In genomic region chr9:97759611-97760288, GRCh38 we compare ENCODE assay signal across 26 cellular contexts.
DNase-seq lines count a peak whose midpoint lies in the region; FAIRE-seq and TF ChIP-seq lines count a peak whose summit lies in the region.
"Had no signal": no experiment of that assay in that cellular context is flagged by ENCODE, and none has a peak within 500 bp of the region (broad histone marks: within the 10 kb centered on the region; RNA-seq: fewer than 3 reads in every experiment).

No MANE protein-coding gene starts in this region.

- H3K18ac ChIP-seq in H1 (ENCODE audit: extremely low read depth, low read length): no peak overlapping the region

- no peaks in the 10 kb centered on the region for H3F3A ChIP-seq in GM23248 (ENCODE audit: insufficient read depth)

- no peak overlapping the region for H2AK5ac ChIP-seq in H1 (ENCODE audit: low read depth, low read length)

- H3K79me2 ChIP-seq in GM23248 (ENCODE audit: insufficient read depth) (no peaks in the 10 kb centered on the region), H1 (ENCODE audit: control insufficient read depth in 1 of 2, insufficient read depth in 2 of 2, low read length in 2 of 2) (no peaks in the 10 kb centered on the region)
- H3K79me2 ChIP-seq: parathyroid adenoma had no signal

- no peak for TF ChIP-seq EP300 in H1 (IDR thresholded peaks at IDR 0.05; ENCODE audit: borderline replicate concordance in 1 of 2, low read depth in 2 of 2, low read length in 2 of 2)

- H3K9me3 ChIP-seq in GM23248 (ENCODE audit: low read depth): no peaks in the 10 kb centered on the region
- H3K9me3 ChIP-seq in H1 (ENCODE audit: insufficient read depth in 2 of 2, low read depth in 1 of 2, low read length in 1 of 2): 0 out of 4 replicates have a peak, but pooled peaks cover 0 to 3% of the 10 kb centered on the region in 2 experiments
- H3K9me3 ChIP-seq in liver (ENCODE audit: control insufficient read depth in 4 of 4, low read length in 3 of 4): no peaks in the 10 kb centered on the region
- no peaks in the 10 kb centered on the region for H3K9me3 ChIP-seq in small intestine (ENCODE audit: control insufficient read depth, low read depth)
- H3K9me3 ChIP-seq in breast epithelium: peaks cover 0 to 4% of the 10 kb centered on the region in 2 donors

- H3K56ac ChIP-seq in H1 (replicated peaks; ENCODE audit: insufficient read length, low read depth, low read length): no peak overlapping the region

- CTCF ChIA-PET in H1 (lab: Charles Lee; ENCODE audit: partially characterized antibody): interaction anchor here (2.3 kb wide), 1 partner anchor 10 kb away, joined by 8 read pairs; no protein-coding TSS in a partner anchor

- no peak overlapping the region for H4K91ac ChIP-seq in H1 (replicated peaks; ENCODE audit: insufficient read length, low read length)

- intact Hi-C loops in breast epithelium (cut with DNase I; ENCODE audit: low total_unique reads): no loop called here

- TF ChIP-seq CTCF in H1 (IDR thresholded peaks at IDR 0.05; ENCODE audit: control extremely low read depth in 1 of 3, insufficient read depth in 1 of 3, low read depth in 1 of 3, low read length in 3 of 3): no peak
- no peak for TF ChIP-seq CTCF in liver (IDR thresholded peaks at IDR 0.05; ENCODE audit: low read depth, low read length, missing input control)
- TF ChIP-seq CTCF in breast epithelium (IDR thresholded peaks at IDR 0.05): no peak
- no peak for TF ChIP-seq CTCF in GM20000 (IDR thresholded peaks at IDR 0.05; ENCODE audit: extremely low read depth, missing control alignments)

- H3K4me3 ChIP-seq in GM23248 (no peak overlapping the region), H1 (ENCODE audit: extremely low read depth in 1 of 4, insufficient read depth in 2 of 4, low read depth in 3 of 4, low read length in 4 of 4) (no peak overlapping the region), liver (ENCODE audit: low read depth in 1 of 3, low read length in 3 of 3) (no peak overlapping the region), small intestine (ENCODE audit: low read depth in 1 of 2, low read length in 2 of 2) (no peak overlapping the region), breast epithelium (no peak overlapping the region)

- no peak overlapping the region for H4K5ac ChIP-seq in H1 (ENCODE audit: insufficient read length, low read depth, low read length)

- no peaks in the 10 kb centered on the region for H3K9me2 ChIP-seq in GM23248 (ENCODE audit: insufficient read depth)

- peak overlapping the region; percentile 19 for H3K4me2 ChIP-seq in GM23248 (ENCODE audit: unreplicated experiment)
- H3K4me2 ChIP-seq in H1 (ENCODE audit: insufficient read depth in 1 of 2, low read depth in 2 of 2, low read length in 2 of 2): no peak overlapping the region

- no peak overlapping the region for H3K14ac ChIP-seq in H1 (ENCODE audit: insufficient read length)

- H3K4me1 ChIP-seq in GM23248 (ENCODE audit: insufficient read depth): peaks cover 10% of the 10 kb centered on the region; the same call in 1 of the 2 replicates
- no peaks in the 10 kb centered on the region for H3K4me1 ChIP-seq in H1 (replicated peaks in 1 of 4; ENCODE audit: control insufficient read depth in 3 of 4, insufficient read depth in 4 of 4, low read length in 3 of 4)
- H3K4me1 ChIP-seq in liver (ENCODE audit: control insufficient read depth in 4 of 4, insufficient read depth in 4 of 4, low read length in 3 of 4): peaks cover 6 to 15% (median 13%) of the 10 kb centered on the region in 4 donors
- peaks cover 0 to 4% of the 10 kb centered on the region in 2 donors for H3K4me1 ChIP-seq in small intestine (ENCODE audit: control insufficient read depth in 2 of 2, insufficient read depth in 1 of 2, low read depth in 1 of 2, low read length in 1 of 2)
- H3K4me1 ChIP-seq in breast epithelium: no peaks in the 10 kb centered on the region
- H3K4me1 ChIP-seq: parathyroid adenoma had no signal

- H2AFZ ChIP-seq in GM23248: no peak overlapping the region
- no peak overlapping the region for H2AFZ ChIP-seq in H1 (ENCODE audit: low read length)
- H2AFZ ChIP-seq: parathyroid adenoma had no signal

- TF ChIP-seq RAD21 in H1 (IDR thresholded peaks at IDR 0.05 in 1 of 2, conservative IDR thresholded peaks at IDR 0.05 in 1 of 2; ENCODE audit: low read depth in 2 of 2, low read length in 2 of 2): no peak
- TF ChIP-seq RAD21 in liver (IDR thresholded peaks at IDR 0.05): peak; percentile 54 to 63

- no peak overlapping the region for H3K4ac ChIP-seq in H1 (replicated peaks; ENCODE audit: insufficient read length, low read depth, low read length)

- no peak for TF ChIP-seq POLR2A in H1 (IDR thresholded peaks at IDR 0.05; ENCODE audit: control extremely low read depth in 1 of 2, low read depth in 2 of 2, low read length in 2 of 2)
- TF ChIP-seq POLR2A in breast epithelium (IDR thresholded peaks at IDR 0.05): no peak

- H3K27me3 ChIP-seq in GM23248 (replicated peaks; ENCODE audit: insufficient read depth): peaks cover 16% of the 10 kb centered on the region; the same call in 1 of the 2 replicates
- peaks cover 0 to 3% (median 0%) of the 10 kb centered on the region in 4 experiments; a peak in 2 of 7 replicates for H3K27me3 ChIP-seq in H1 (replicated peaks in 1 of 4; ENCODE audit: control insufficient read depth in 3 of 4, extremely low read depth in 1 of 4, insufficient read depth in 3 of 4, low read length in 3 of 4)
- H3K27me3 ChIP-seq in liver (ENCODE audit: control insufficient read depth in 4 of 4, insufficient read depth in 4 of 4, low read length in 3 of 4): no peaks in the 10 kb centered on the region
- H3K27me3 ChIP-seq in small intestine (ENCODE audit: control insufficient read depth in 2 of 2, insufficient read depth in 2 of 2, low read length in 2 of 2): peaks cover 0 to 2% of the 10 kb centered on the region in 2 donors
- peaks cover 0 to 7% of the 10 kb centered on the region in 2 donors for H3K27me3 ChIP-seq in breast epithelium

- 45 to 50% methylated on average over 5 of the region's 5 CpGs for WGBS in GM23248 (ENCODE audit: low coverage in 1 of 2, low lambda C conversion rate in 2 of 2, missing lambda C conversion rate in 2 of 2), 2 experiments
- WGBS in H1 (ENCODE audit: extremely low coverage in 1 of 2, insufficient coverage in 1 of 2, insufficient read length in 1 of 2, insufficient replicate concordance in 2 of 2, low coverage in 1 of 2, low lambda C conversion rate in 2 of 2, missing lambda C conversion rate in 1 of 2), 2 experiments: 90% methylated on average over 5 of the region's 5 CpGs; no CpG with 5 or more reads in 1 of the 2 experiments
- 32% methylated on average over 5 of the region's 5 CpGs for WGBS in liver
- WGBS in small intestine, 3 donors: 56 to 72% (median 61%) methylated on average over 5 of the region's 5 CpGs

- POLR2A ChIA-PET in H1 (lab: Charles Lee; ENCODE audit: partially characterized antibody): interaction anchor here (1.0 kb wide), 1 partner anchor 9 kb away, joined by 4 read pairs; no protein-coding TSS in a partner anchor

- FAIRE-seq in H1 (lab: Jason Lieb, UNC) (no peak), small intestine (lab: Jason Lieb, UNC) (no peak)
- FAIRE-seq: endometrium had no signal

- no peak overlapping the region for H3K9ac ChIP-seq in GM23248
- no peak overlapping the region for H3K9ac ChIP-seq in H1 (replicated peaks in 1 of 4; ENCODE audit: extremely low read depth in 1 of 4, low read depth in 3 of 4, low read length in 3 of 4)
- H3K9ac ChIP-seq in liver (ENCODE audit: low read depth in 1 of 2, low read length in 2 of 2): peak overlapping the region in 1 of 2 donors; percentile 7
- H3K9ac ChIP-seq: parathyroid adenoma had no signal

- H2BK15ac ChIP-seq in H1 (ENCODE audit: low read length): no peak overlapping the region

- peak overlapping the region; percentile 35; the same call in 1 of the 2 replicates for H4K8ac ChIP-seq in H1 (ENCODE audit: extremely low read depth, insufficient read depth, low read length)

- H3K23ac ChIP-seq in H1 (ENCODE audit: insufficient read length): no peak overlapping the region

- no peaks in the 10 kb centered on the region for H3K36me3 ChIP-seq in GM23248 (ENCODE audit: low read depth)
- H3K36me3 ChIP-seq in H1 (ENCODE audit: control insufficient read depth in 2 of 4, insufficient read depth in 4 of 4, low read length in 3 of 4): no peaks in the 10 kb centered on the region
- H3K36me3 ChIP-seq in liver (ENCODE audit: control insufficient read depth in 4 of 4, insufficient read depth in 3 of 4, low read depth in 1 of 4, low read length in 3 of 4): no peaks in the 10 kb centered on the region
- no peaks in the 10 kb centered on the region for H3K36me3 ChIP-seq in small intestine (ENCODE audit: control insufficient read depth in 2 of 2, insufficient read depth in 2 of 2, low read length in 2 of 2)
- no peaks in the 10 kb centered on the region for H3K36me3 ChIP-seq in breast epithelium

- H2BK12ac ChIP-seq in H1 (ENCODE audit: low read depth, low read length): no peak overlapping the region

- peak; percentile 47 for DNase-seq in GM23248
- no peak for DNase-seq in H1 (ENCODE audit: low read depth in 1 of 2, low spot score in 2 of 2)
- DNase-seq in small intestine: peak; percentile 78
- no peak for DNase-seq in breast epithelium (ENCODE audit: low spot score in 2 of 2)
- no peak for DNase-seq in NCI-H1048 (lab: John Stamatoyannopoulos, UW)
- no peak for DNase-seq in GM20000 (ENCODE audit: low spot score)
- DNase-seq in activated CD4-positive, CD25-positive, alpha-beta regulatory T cell (lab: John Stamatoyannopoulos, UW): no peak
- DNase-seq: activated CD4-positive, alpha-beta T cell treated with anti-CD3 and anti-CD28 coated beads, Interleukin-2, amount 50 U/mL, for 1 hour; activated CD8-positive, alpha-beta memory T cell treated with anti-CD3 and anti-CD28 coated beads, Interleukin-2, amount 10 ng/mL, durations not matched to agents 7 days and 5 days; activated naive CD4-positive, alpha-beta T cell treated with Interleukin-2 at 50 U/mL for 16 hours; activated T-cell treated with anti-CD3 and anti-CD28 coated beads, Interleukin-2, amount 50 U/mL, for 72 hours; amniotic stem cell; CD8-positive, alpha-beta memory T cell; DMS153; HCEC 1CT; kidney glomerular epithelial cell; NCI-H1417; NCI-H2081 treated with DMSO at 0.1 percent for 48 hours; NCI-H510A treated with DMSO at 0.1 percent for 48 hours; PC-3; SHP77; SW 1271; T1000 had no signal

- H2BK120ac ChIP-seq in H1 (replicated peaks; ENCODE audit: low read depth, low read length): no peak overlapping the region

- H2BK5ac ChIP-seq in H1 (ENCODE audit: low read depth, low read length): no peak overlapping the region

- H2BK20ac ChIP-seq in H1 (ENCODE audit: low read length): no peak overlapping the region

- H3K27ac ChIP-seq in GM23248 (no peak overlapping the region), H1 (ENCODE audit: low read depth, low read length) (no peak overlapping the region), liver (ENCODE audit: low read depth in 1 of 2, low read length in 2 of 2) (peak overlapping the region; percentile 62 to 87), small intestine (ENCODE audit: low read depth in 1 of 2, low read length in 1 of 2) (no peak overlapping the region), breast epithelium (no peak overlapping the region)
- H3K27ac ChIP-seq: parathyroid adenoma had no signal

- no peaks in the 10 kb centered on the region for H4K20me1 ChIP-seq in GM23248 (ENCODE audit: insufficient read depth)
- no peaks in the 10 kb centered on the region for H4K20me1 ChIP-seq in H1 (replicated peaks in 1 of 2; ENCODE audit: control insufficient read depth in 1 of 2, insufficient read depth in 2 of 2, low read length in 2 of 2)

- H3K79me1 ChIP-seq in H1 (ENCODE audit: low read depth, low read length): no peaks in the 10 kb centered on the region

- no peaks in the 10 kb centered on the region for H3K23me2 ChIP-seq in H1 (ENCODE audit: low read depth, low read length)

- in situ Hi-C loops in GM23248 (cut with MboI): no loop called here

Comparison
In these comparisons a context has a peak if more than half of its experiments do, and no peak if none do; other contexts are left out.
1. DNase-seq: peak in GM23248 (single experiment) and small intestine (single experiment); none in H1 (0 of 2), breast epithelium (0 of 2), NCI-H1048 (single experiment), GM20000 (single experiment) and activated CD4-positive, CD25-positive, alpha-beta regulatory T cell (0 of 4).
2. H3K27ac ChIP-seq: peak in liver (2 of 2); none in GM23248 (single experiment), H1 (single experiment), small intestine (0 of 2) and breast epithelium (0 of 2).